25 cellular contexts compared by ENCODE assay signal in the genomic region with DNA sequence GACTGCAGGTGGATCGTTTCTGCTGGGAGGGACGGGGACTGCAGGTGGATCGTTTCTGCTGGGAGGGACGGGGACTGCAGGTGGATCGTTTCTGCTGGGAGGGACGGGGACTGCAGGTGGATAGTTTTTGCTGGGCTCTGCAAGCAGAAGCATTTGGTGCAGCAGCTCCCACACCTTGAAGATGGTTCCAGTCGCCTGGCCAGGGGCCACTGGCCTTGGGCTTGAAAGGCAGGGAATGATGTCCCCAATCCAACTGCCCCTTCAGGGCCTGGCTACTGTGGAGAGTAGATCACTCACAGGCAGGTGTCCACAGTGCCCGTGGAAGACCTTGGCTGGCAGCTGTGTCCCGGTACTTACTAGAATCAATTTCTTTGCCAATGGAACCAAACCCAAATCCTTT.
"Had no signal": no experiment of that assay in that cellular context is flagged by ENCODE, and none has a peak within 500 bp of the region (broad histone marks: within the 10 kb centered on the region; RNA-seq: fewer than 3 reads in every experiment).

No MANE protein-coding gene starts in this region.

- H3K27ac ChIP-seq: cardiac muscle cell, heart left ventricle, left lung, neutrophil, psoas muscle, right atrium auricular region, testis, vagina had no signal

- ATAC-seq: activated CD4-positive, CD25-positive, alpha-beta regulatory T cell treated with anti-CD3 and anti-CD28 coated beads, Interleukin-2, amount 50 U/mL, for 24 hours; body of pancreas; effector memory CD8-positive, alpha-beta T cell; heart left ventricle; left lung; mucosa of descending colon; natural killer cell treated with Interleukin-12 subunit alpha and Interleukin-12 subunit beta and Interleukin-15 and Interleukin-18, amount 100 ng/mL, for 72 hours; psoas muscle had no signal

- H3K36me3 ChIP-seq: cardiac muscle cell, heart left ventricle, left lung, neutrophil, right atrium auricular region, vagina had no signal

- H3K4me3 Mint-ChIP-seq: activated naive CD8-positive, alpha-beta T cell; effector memory CD8-positive, alpha-beta T cell; natural killer cell treated with Interleukin-12 subunit alpha and Interleukin-12 subunit beta and Interleukin-15 and Interleukin-18, amount 100 ng/mL, for 72 hours had no signal

- H3K27me3 ChIP-seq: body of pancreas, cardiac muscle cell, heart left ventricle, left lung, right atrium auricular region, testis, vagina had no signal

- H3K9me3 ChIP-seq: body of pancreas, heart left ventricle, left lung, mucosa of descending colon, neutrophil, psoas muscle, right atrium auricular region, testis, vagina had no signal

- H3K27me3 Mint-ChIP-seq: activated naive CD8-positive, alpha-beta T cell had no signal

- H3K4me1 ChIP-seq: testis had no signal

- H3K27ac Mint-ChIP-seq: activated naive CD8-positive, alpha-beta T cell; effector memory CD8-positive, alpha-beta T cell; natural killer cell treated with Interleukin-12 subunit alpha and Interleukin-12 subunit beta and Interleukin-15 and Interleukin-18, amount 100 ng/mL, for 72 hours had no signal

- H3K9me3 Mint-ChIP-seq: effector memory CD8-positive, alpha-beta T cell; natural killer cell treated with Interleukin-12 subunit alpha and Interleukin-12 subunit beta and Interleukin-15 and Interleukin-18, amount 100 ng/mL, for 72 hours had no signal

- DNase-seq: activated CD4-positive, alpha-beta T cell treated with anti-CD3 and anti-CD28 coated beads for 48 hours; activated CD4-positive, alpha-beta T cell treated with anti-CD3 and anti-CD28 coated beads, Interleukin-2, amount 50 U/mL, for 48 hours; activated CD8-positive, alpha-beta memory T cell treated with anti-CD3 and anti-CD28 coated beads for 24 hours; activated effector memory CD4-positive, alpha-beta T cell treated with Interleukin-2 at 50 U/mL for 16 hours; activated naive CD4-positive, alpha-beta T cell treated with Interleukin-2 at 50 U/mL for 16 hours; anterior cingulate cortex; body of pancreas; cortex of kidney; effector memory CD8-positive, alpha-beta T cell; erythroblast; heart left ventricle; left lung; mucosa of descending colon; psoas muscle; stimulated activated CD4-positive, alpha-beta T cell treated with anti-CD3 and anti-CD28 coated beads, Interleukin-2, amount 100 ng/mL, for 48 hours; stimulated activated naive CD4-positive, alpha-beta T cell treated with Interleukin-2 at 50 U/mL for 16 hours; testis had no signal

- H3K36me3 Mint-ChIP-seq: natural killer cell treated with Interleukin-12 subunit alpha and Interleukin-12 subunit beta and Interleukin-15 and Interleukin-18, amount 100 ng/mL, for 72 hours had no signal

- H3K4me3 ChIP-seq: body of pancreas, cardiac muscle cell, heart left ventricle, left lung, lung, mucosa of descending colon, psoas muscle, right atrium auricular region, testis, vagina had no signal
